In genomic region chr3:152113413-152113812, GRCh38 we compare ENCODE assay signal across 22 cellular contexts.
DNase-seq lines count a peak whose midpoint lies in the region; ATAC-seq and TF ChIP-seq lines count a peak whose summit lies in the region.
"Had no signal": no experiment of that assay in that cellular context is flagged by ENCODE, and none has a peak within 500 bp of the region (broad histone marks: within the 10 kb centered on the region; RNA-seq: fewer than 3 reads in every experiment).

No MANE protein-coding gene starts in this region.

- no peak overlapping the region for H3K4me3 Mint-ChIP-seq in natural killer cell treated with Interleukin-12 subunit alpha and Interleukin-12 subunit beta and Interleukin-15 and Interleukin-18, amount 100 ng/mL, for 72 hours
- H3K4me3 Mint-ChIP-seq: CD4-positive, alpha-beta memory T cell had no signal

- peaks cover 4% of the 10 kb centered on the region for H3K36me3 Mint-ChIP-seq in natural killer cell treated with Interleukin-12 subunit alpha and Interleukin-12 subunit beta and Interleukin-15 and Interleukin-18, amount 100 ng/mL, for 72 hours

- in situ Hi-C loops in astrocyte of the spinal cord (cut with HindIII; ENCODE audit: low sequenced_read_pairs) = no loop called here

- no peak for TF ChIP-seq CTCF in AG10803 (conservative IDR thresholded peaks at IDR 0.05; ENCODE audit: low read length)
- no peak for TF ChIP-seq CTCF in astrocyte of the spinal cord (IDR thresholded peaks at IDR 0.05; ENCODE audit: low read depth, low read length)

- no peak for ATAC-seq in natural killer cell treated with Interleukin-12 subunit alpha and Interleukin-12 subunit beta and Interleukin-15 and Interleukin-18, amount 100 ng/mL, for 72 hours
- ATAC-seq in HG02759 (IDR thresholded peaks at IDR 0.05; ENCODE audit: unreplicated experiment) = no peak
- ATAC-seq: Panc1 had no signal

- no peak overlapping the region for H3K27ac Mint-ChIP-seq in natural killer cell treated with Interleukin-12 subunit alpha and Interleukin-12 subunit beta and Interleukin-15 and Interleukin-18, amount 100 ng/mL, for 72 hours
- H3K27ac Mint-ChIP-seq: CD4-positive, alpha-beta memory T cell had no signal

- DNase-seq in AG10803 (ENCODE audit: low read depth) (peak; percentile 18), HCEC 1CT (peak; percentile 19), astrocyte of the spinal cord (ENCODE audit: low read depth, low spot score) (peak; percentile 5), fibroblast of peridontal ligament (ENCODE audit: extremely low read depth) (peak; percentile 17), CD1c-positive myeloid dendritic cell (ENCODE audit: extremely low spot score) (no peak)
- no peak for DNase-seq in natural killer cell treated with Interleukin-12 subunit alpha and Interleukin-12 subunit beta and Interleukin-15 and Interleukin-18, amount 100 ng/mL, for 72 hours (ENCODE audit: low spot score)
- DNase-seq in activated naive CD4-positive, alpha-beta T cell treated with anti-CD3 and anti-CD28 coated beads, Interleukin-2, amount 50 U/mL, for 16 hours = no peak
- DNase-seq: AML-193; CD4-positive, alpha-beta memory T cell; COR-L47; DMS53; GDM1; MM.1S; NCI-H1048; NCI-H1694; NCI-H2029 treated with DMSO at 0.1 percent for 48 hours; NCI-H2227 treated with DMSO at 0.1 percent for 48 hours; NCI-H526 treated with DMSO at 0.1 percent for 48 hours; SHP77 treated with DMSO at 0.1 percent for 48 hours had no signal

- H3K4me3 ChIP-seq in AG10803 (ENCODE audit: low read length) = no peak overlapping the region
- no peak overlapping the region for H3K4me3 ChIP-seq in astrocyte of the spinal cord (ENCODE audit: low read depth, low read length)
- H3K4me3 ChIP-seq: BLaER1 treated with 17β-estradiol and CSF1 and Interleukin-3, amounts not matched to agents 10 nM and 100 nM had no signal

- H3K27me3 Mint-ChIP-seq in natural killer cell treated with Interleukin-12 subunit alpha and Interleukin-12 subunit beta and Interleukin-15 and Interleukin-18, amount 100 ng/mL, for 72 hours = peaks cover 4 to 7% of the 10 kb centered on the region in 2 donors

- H3K9me3 Mint-ChIP-seq in natural killer cell treated with Interleukin-12 subunit alpha and Interleukin-12 subunit beta and Interleukin-15 and Interleukin-18, amount 100 ng/mL, for 72 hours = no peaks in the 10 kb centered on the region

- no peaks in the 10 kb centered on the region for H3K4me1 Mint-ChIP-seq in natural killer cell treated with Interleukin-12 subunit alpha and Interleukin-12 subunit beta and Interleukin-15 and Interleukin-18, amount 100 ng/mL, for 72 hours (ENCODE audit: low read depth in 2 of 2)
- H3K4me1 Mint-ChIP-seq: CD4-positive, alpha-beta memory T cell had no signal

Comparison
In these comparisons a context has a peak if more than half of its experiments do, and no peak if none do; other contexts are left out.
1. DNase-seq: peak in AG10803 (single experiment), HCEC 1CT (single experiment), astrocyte of the spinal cord (single experiment) and fibroblast of peridontal ligament (single experiment); none in natural killer cell treated with Interleukin-12 subunit alpha and Interleukin-12 subunit beta and Interleukin-15 and Interleukin-18, amount 100 ng/mL, for 72 hours (single experiment), activated naive CD4-positive, alpha-beta T cell treated with anti-CD3 and anti-CD28 coated beads, Interleukin-2, amount 50 U/mL, for 16 hours (single experiment) and CD1c-positive myeloid dendritic cell (single experiment).